In genomic region chr11:64165842-64166635, GRCh38 we compare ENCODE assay signal across 1 cellular context.
TF ChIP-seq lines count a peak whose summit lies in the region.

TSS of gene MACROD1 (minus strand) at chr11:64166113. CDS start at chr11:64165994, 119 bp downstream.

TF ChIP-seq in HepG2, 621 proteins besides CTCF, POLR2A, EP300 and RAD21 (continued from another document and continues in another):
- TF ChIP-seq HOMEZ (CRISPR knock-in tag; IDR thresholded peaks at IDR 0.05; ENCODE audit: low read depth) (0 out of 2 replicates have a peak, but pooled peaks have one; percentile 23), ZFP62 (CRISPR knock-in tag; IDR thresholded peaks at IDR 0.05) (no peak), ZNF180 (CRISPR knock-in tag; IDR thresholded peaks at IDR 0.05; ENCODE audit: borderline replicate concordance, low read depth) (no peak), HOXA5 (CRISPR knock-in tag; IDR thresholded peaks at IDR 0.05) (peak; percentile 60; the same call in 1 of the 2 replicates), ZNF577 (CRISPR knock-in tag; IDR thresholded peaks at IDR 0.05; ENCODE audit: borderline replicate concordance, low read depth) (no peak), MBNL3 (CRISPR knock-in tag; conservative IDR thresholded peaks at IDR 0.05) (no peak), HMGXB3 (CRISPR knock-in tag; IDR thresholded peaks at IDR 0.05; ENCODE audit: borderline replicate concordance) (0 out of 2 replicates have a peak, but pooled peaks have one; percentile 25), ATF7 (IDR thresholded peaks at IDR 0.05) (no peak), ATF7 (CRISPR knock-in tag; IDR thresholded peaks at IDR 0.05) (no peak), GABPA (IDR thresholded peaks at IDR 0.05; ENCODE audit: low read depth, low read length) (peak; percentile 36), GABPA (CRISPR knock-in tag; IDR thresholded peaks at IDR 0.05; ENCODE audit: low read depth) (peak; percentile 63), AHDC1 (CRISPR knock-in tag; IDR thresholded peaks at IDR 0.05; ENCODE audit: borderline replicate concordance) (no peak), JARID2 (CRISPR knock-in tag; IDR thresholded peaks at IDR 0.05; ENCODE audit: insufficient replicate concordance) (no peak), KMT2B (CRISPR knock-in tag; IDR thresholded peaks at IDR 0.05) (peak; percentile 46; the same call in 1 of the 2 replicates), ZNF740 (CRISPR knock-in tag; IDR thresholded peaks at IDR 0.05) (no peak), ZNF225 (CRISPR knock-in tag; IDR thresholded peaks at IDR 0.05) (no peak), PHB2 (IDR thresholded peaks at IDR 0.05; ENCODE audit: partially characterized antibody) (no peak), ARNT (IDR thresholded peaks at IDR 0.05) (no peak), ZNF550 (CRISPR knock-in tag; IDR thresholded peaks at IDR 0.05; ENCODE audit: borderline replicate concordance) (no peak), ZNF75D (CRISPR knock-in tag; IDR thresholded peaks at IDR 0.05; ENCODE audit: borderline replicate concordance) (no peak), MAFF (IDR thresholded peaks at IDR 0.05; ENCODE audit: low read depth, low read length) (no peak), PTBP1 (IDR thresholded peaks at IDR 0.05; ENCODE audit: low read depth, low read length, poor library complexity, severe bottlenecking) (no peak), PHF20 (CRISPR knock-in tag; IDR thresholded peaks at IDR 0.05) (no peak; the same call in 1 of the 2 replicates), TBP (CRISPR knock-in tag; IDR thresholded peaks at IDR 0.05) (0 out of 2 replicates have a peak, but pooled peaks have one; percentile 15), ZNF101 (CRISPR knock-in tag; IDR thresholded peaks at IDR 0.05; ENCODE audit: borderline replicate concordance, low read depth) (no peak; the same call in 1 of the 2 replicates), SMARCE1 (IDR thresholded peaks at IDR 0.05; ENCODE audit: borderline replicate concordance) (no peak), ZNF446 (CRISPR knock-in tag; IDR thresholded peaks at IDR 0.05) (peak; percentile 27; the same call in 1 of the 2 replicates), EED (CRISPR knock-in tag; IDR thresholded peaks at IDR 0.05) (no peak), ZNF570 (CRISPR knock-in tag; IDR thresholded peaks at IDR 0.05; ENCODE audit: borderline replicate concordance) (no peak), ZHX2 (IDR thresholded peaks at IDR 0.05; ENCODE audit: low read depth) (peak; percentile 60), ZHX2 (CRISPR knock-in tag; IDR thresholded peaks at IDR 0.05; ENCODE audit: borderline replicate concordance) (no peak), ZNF496 (CRISPR knock-in tag; IDR thresholded peaks at IDR 0.05; ENCODE audit: insufficient replicate concordance) (no peak), SETDB1 (CRISPR knock-in tag; IDR thresholded peaks at IDR 0.05; ENCODE audit: borderline replicate concordance) (no peak), RXRB (CRISPR knock-in tag; IDR thresholded peaks at IDR 0.05; ENCODE audit: borderline replicate concordance) (no peak), REPIN1 (CRISPR knock-in tag; IDR thresholded peaks at IDR 0.05; ENCODE audit: borderline replicate concordance, low read depth) (no peak), ZBTB34 (CRISPR knock-in tag; IDR thresholded peaks at IDR 0.05) (no peak; the same call in 1 of the 2 replicates), KDM3A (CRISPR knock-in tag; IDR thresholded peaks at IDR 0.05; ENCODE audit: low read depth) (no peak)
